Comparison of ENCODE assay signal across 18 cellular contexts in genomic region chr20:18986895-18987580, GRCh38.
A peak's percentile ranks its signal among the peaks of the same experiment; 100 is the strongest.
DNase-seq lines count a peak whose midpoint lies in the region; ATAC-seq, FAIRE-seq and TF ChIP-seq lines count a peak whose summit lies in the region.
"Had no signal": no experiment of that assay in that cellular context is flagged by ENCODE, and none has a peak within 500 bp of the region (broad histone marks: within the 10 kb centered on the region; RNA-seq: fewer than 3 reads in every experiment).

No MANE protein-coding gene starts in this region.

- intact Hi-C loops in Right ventricle myocardium superior (cut with DNase I) (no loop called here), right cardiac atrium (cut with DNase I) (no loop called here), gastrocnemius medialis (cut with DNase I; ENCODE audit: low total_unique reads) (no loop called here), uterus (cut with DNase I; ENCODE audit: low total_unique reads) (loop anchor here (10.0 kb wide), 1 partner anchor 228 kb away; the partner anchor contains the start of gene SLC24A3)

- in situ Hi-C loops in gastrocnemius medialis (cut with MboI; ENCODE audit: low sequenced_read_pairs in 4 of 4): no loop called here

- H3K27ac ChIP-seq in right cardiac atrium (ENCODE audit: low read length) (no peak overlapping the region), muscle layer of duodenum (ENCODE audit: low read length) (peak overlapping the region; percentile 40), gastrocnemius medialis (peak overlapping the region in 3 of 4 donors; percentile 10 to 33 (median 31)), uterus (peak overlapping the region; percentile 77 to 86), substantia nigra (ENCODE audit: low read depth, low read length, poor library complexity, severe bottlenecking) (no peak overlapping the region)
- H3K27ac ChIP-seq: C4-2B had no signal

- no peak overlapping the region for H3K4me3 ChIP-seq in right cardiac atrium (ENCODE audit: low read length)
- no peak overlapping the region for H3K4me3 ChIP-seq in muscle layer of duodenum (ENCODE audit: low read depth in 1 of 2, low read length in 2 of 2)
- H3K4me3 ChIP-seq in gastrocnemius medialis: no peak overlapping the region
- no peak overlapping the region for H3K4me3 ChIP-seq in uterus
- H3K4me3 ChIP-seq: MG63 had no signal

- TF ChIP-seq POLR2A in gastrocnemius medialis (IDR thresholded peaks at IDR 0.05) (no peak), uterus (IDR thresholded peaks at IDR 0.05) (no peak), H54 (IDR thresholded peaks at IDR 0.05; ENCODE audit: low read depth, low read length) (no peak)

- no peak for TF ChIP-seq CTCF in gastrocnemius medialis (IDR thresholded peaks at IDR 0.05 in 4 of 5, conservative IDR thresholded peaks at IDR 0.05 in 1 of 5)
- no peak for TF ChIP-seq CTCF in uterus (IDR thresholded peaks at IDR 0.05)

- WGBS in right cardiac atrium: 77% methylated on average over 9 of the region's 9 CpGs

- peaks cover 2% of the 10 kb centered on the region for H3K4me1 ChIP-seq in right cardiac atrium (ENCODE audit: control insufficient read depth, insufficient read depth, low read length)
- peaks cover 0 to 8% of the 10 kb centered on the region in 2 donors for H3K4me1 ChIP-seq in muscle layer of duodenum (ENCODE audit: control insufficient read depth in 1 of 2, insufficient read depth in 2 of 2, low read length in 2 of 2)
- H3K4me1 ChIP-seq in gastrocnemius medialis: no peaks in the 10 kb centered on the region
- peaks cover 12 to 14% of the 10 kb centered on the region in 2 donors for H3K4me1 ChIP-seq in uterus

- no peaks in the 10 kb centered on the region for H3K9me3 ChIP-seq in right cardiac atrium (ENCODE audit: control insufficient read depth, low read length)
- H3K9me3 ChIP-seq in muscle layer of duodenum (ENCODE audit: control insufficient read depth in 1 of 2, low read length in 2 of 2): no peaks in the 10 kb centered on the region
- no peaks in the 10 kb centered on the region for H3K9me3 ChIP-seq in gastrocnemius medialis
- H3K9me3 ChIP-seq in uterus: no peaks in the 10 kb centered on the region
- H3K9me3 ChIP-seq: MG63 had no signal

- H3K27me3 ChIP-seq in right cardiac atrium (ENCODE audit: control insufficient read depth, insufficient read depth) (no peaks in the 10 kb centered on the region), muscle layer of duodenum (ENCODE audit: low read depth, low read length) (no peaks in the 10 kb centered on the region), gastrocnemius medialis (no peaks in the 10 kb centered on the region), uterus (no peaks in the 10 kb centered on the region)
- H3K27me3 ChIP-seq: MG63 had no signal

- ATAC-seq in Right ventricle myocardium superior (ENCODE audit: poor library complexity): peak; percentile 40
- no peak for ATAC-seq in right cardiac atrium
- no peak for ATAC-seq in gastrocnemius medialis

- DNase-seq in Right ventricle myocardium superior (peak; percentile 43), right cardiac atrium (no peak), gastrocnemius medialis (peak in 1 of 2 donors; percentile 23), uterus (peak in 1 of 2 donors; percentile 67), AML-193 (lab: John Stamatoyannopoulos, UW) (no peak), substantia nigra (lab: John Stamatoyannopoulos, UW) (no peak), H54 (ENCODE audit: insufficient read length, low spot score) (no peak)
- DNase-seq: Caco-2, HCEC 1CT, KG1, MG63, NCI-H1092 treated with DMSO at 0.1 percent for 48 hours, NCI-H1694, NCI-H446, SHP77 had no signal

- no peaks in the 10 kb centered on the region for H3K36me3 ChIP-seq in muscle layer of duodenum (ENCODE audit: control insufficient read depth in 1 of 2, insufficient read depth in 2 of 2, low read length in 2 of 2)
- H3K36me3 ChIP-seq in gastrocnemius medialis: no peaks in the 10 kb centered on the region
- H3K36me3 ChIP-seq in uterus: no peaks in the 10 kb centered on the region
- H3K36me3 ChIP-seq: MG63 had no signal

- no peak for FAIRE-seq in H54 (lab: Jason Lieb, UNC)
- FAIRE-seq: GM18507 had no signal

Comparison
In these comparisons a context has a peak if more than half of its experiments do, and no peak if none do; other contexts are left out.
1. H3K27ac ChIP-seq: peak in muscle layer of duodenum (single experiment), gastrocnemius medialis (3 of 4) and uterus (2 of 2); none in right cardiac atrium (single experiment) and substantia nigra (single experiment).